ENCODE assay signal across 8 cellular contexts in the genomic region with DNA sequence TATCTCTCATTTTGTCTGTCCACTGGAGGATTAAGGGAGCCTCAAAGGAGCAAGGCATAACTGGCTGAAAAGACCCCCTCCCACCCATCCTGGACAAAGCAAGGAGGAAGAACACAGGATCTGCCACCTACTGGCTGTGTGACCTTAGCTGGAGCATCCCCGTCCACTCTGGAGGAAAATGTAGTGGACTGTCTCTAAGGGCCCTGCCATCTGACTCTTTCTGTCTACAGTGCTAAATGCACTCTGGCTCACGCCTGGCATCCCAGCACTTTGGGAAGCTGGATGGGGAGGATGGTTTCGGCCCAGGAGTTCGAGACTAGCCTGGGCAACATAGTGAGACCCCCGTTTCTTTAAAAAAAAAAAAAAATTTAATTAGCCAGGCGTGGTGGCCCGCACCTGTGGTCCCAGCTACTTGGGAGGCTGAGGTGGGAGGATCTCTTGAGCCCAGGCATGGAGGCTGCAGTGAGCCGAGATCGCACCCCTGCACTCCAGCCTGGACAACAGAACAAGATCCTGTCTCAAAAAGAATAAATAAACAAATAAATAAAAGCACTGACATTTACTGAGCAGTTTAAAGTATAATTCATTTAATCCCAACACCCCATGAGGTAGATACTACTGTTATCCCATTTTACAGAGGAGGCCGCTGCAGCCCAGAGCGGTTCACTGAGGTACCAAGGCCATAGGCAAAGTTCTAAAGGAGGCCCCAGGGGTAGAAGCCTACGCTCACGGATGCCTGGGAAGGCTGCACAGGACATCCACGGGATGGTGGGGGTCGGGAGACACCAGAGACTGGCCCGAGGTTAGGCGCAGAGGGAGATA. TPM values are rescaled to one million over a fixed set of nuclear protein-coding genes. Genes with fewer than 3 reads are reported as not detected.
A peak's percentile ranks its signal among the peaks of the same experiment; 100 is the strongest.
DNase-seq lines count a peak whose midpoint lies in the region; ATAC-seq, FAIRE-seq and TF ChIP-seq lines count a peak whose summit lies in the region.

No MANE protein-coding gene starts in this region.

- CTCF ChIA-PET in H1 (lab: Charles Lee; ENCODE audit: partially characterized antibody), result interaction anchor here (0.6 to 2.2 kb wide), 12 partner anchors 17 to 228 kb away, joined by 3 to 8 read pairs (median 4); no protein-coding TSS in a partner anchor

- peak overlapping the region; percentile 52; the same call in 1 of the 2 replicates for H2BK5ac ChIP-seq in H1 (ENCODE audit: low read depth, low read length)

- no peaks in the 10 kb centered on the region for H3F3A ChIP-seq in OCI-LY1 (ENCODE audit: insufficient read depth, low read length)

- no peaks in the 10 kb centered on the region for H3K36me3 Mint-ChIP-seq in natural killer cell

- H3K4me2 ChIP-seq in OCI-LY1 (ENCODE audit: low read length), result peak overlapping the region; percentile 77
- H3K4me2 ChIP-seq in H1 (ENCODE audit: insufficient read depth in 1 of 2, low read depth in 2 of 2, low read length in 2 of 2), result peak overlapping the region; percentile 66 to 81

- H3K14ac ChIP-seq in H1 (ENCODE audit: insufficient read length), result no peak overlapping the region

- H3K4me3 ChIP-seq in OCI-LY1 (ENCODE audit: low read depth, low read length, poor library complexity, severe bottlenecking) (peak overlapping the region; percentile 70), H1 (ENCODE audit: extremely low read depth in 1 of 4, insufficient read depth in 2 of 4, low read depth in 3 of 4, low read length in 4 of 4) (peak overlapping the region; percentile 61 to 79 (median 72))

- H3K9ac ChIP-seq in OCI-LY1 (ENCODE audit: low read length) (peak overlapping the region; percentile 76), H1 (replicated peaks in 1 of 4; ENCODE audit: extremely low read depth in 1 of 4, low read depth in 3 of 4, low read length in 3 of 4) (peak overlapping the region in 3 of 4 experiments; percentile 9 to 52 (median 42); a peak in 3 of 7 replicates)

- no peak overlapping the region for H2AK5ac ChIP-seq in H1 (ENCODE audit: low read depth, low read length)

- no peaks in the 10 kb centered on the region for H3K27me3 Mint-ChIP-seq in natural killer cell (ENCODE audit: low read depth in 2 of 2)

- no peak overlapping the region for H2BK12ac ChIP-seq in H1 (ENCODE audit: low read depth, low read length)

- no peak for TF ChIP-seq EP300 in H1 (IDR thresholded peaks at IDR 0.05; ENCODE audit: borderline replicate concordance in 1 of 2, low read depth in 2 of 2, low read length in 2 of 2)

- no peak overlapping the region for H4K5ac ChIP-seq in H1 (ENCODE audit: insufficient read length, low read depth, low read length)

- H3K23ac ChIP-seq in H1 (ENCODE audit: insufficient read length), result no peak overlapping the region

- no peak overlapping the region for H2BK120ac ChIP-seq in H1 (replicated peaks; ENCODE audit: low read depth, low read length)

- H4K8ac ChIP-seq in H1 (ENCODE audit: extremely low read depth, insufficient read depth, low read length), result peak overlapping the region; percentile 62; the same call in 1 of the 2 replicates

- FAIRE-seq in H1 (lab: Jason Lieb, UNC), result no peak

- POLR2A ChIA-PET in H1 (lab: Charles Lee; ENCODE audit: partially characterized antibody), result no interaction called here

- H3K56ac ChIP-seq in H1 (replicated peaks; ENCODE audit: insufficient read length, low read depth, low read length), result no peak overlapping the region

- H3K23me2 ChIP-seq in H1 (ENCODE audit: low read depth, low read length), result peaks cover 9% of the 10 kb centered on the region

- H3K36me3 ChIP-seq in OCI-LY1 (ENCODE audit: insufficient read depth, low read length) (peaks cover 6% of the 10 kb centered on the region; the same call in 1 of the 2 replicates), H1 (ENCODE audit: control insufficient read depth in 2 of 4, insufficient read depth in 4 of 4, low read length in 3 of 4) (no peaks in the 10 kb centered on the region)

- ATAC-seq in GM18517 (IDR thresholded peaks at IDR 0.05; ENCODE audit: unreplicated experiment), result peak; percentile 22
- ATAC-seq in natural killer cell, result peak; percentile 7 to 12 (median 11)
- ATAC-seq in HG02759 (IDR thresholded peaks at IDR 0.05; ENCODE audit: unreplicated experiment), result no peak

- TF ChIP-seq RAD21 in H1 (IDR thresholded peaks at IDR 0.05 in 1 of 2, conservative IDR thresholded peaks at IDR 0.05 in 1 of 2; ENCODE audit: low read depth in 2 of 2, low read length in 2 of 2), result no peak; a peak in 1 of 4 replicates

- peak overlapping the region; percentile 29; the same call in 1 of the 2 replicates for H2BK15ac ChIP-seq in H1 (ENCODE audit: low read length)

- H3K9me3 ChIP-seq in OCI-LY1 (ENCODE audit: low read length) (no peaks in the 10 kb centered on the region), H1 (ENCODE audit: insufficient read depth in 2 of 2, low read depth in 1 of 2, low read length in 1 of 2) (no peaks in the 10 kb centered on the region)

- peak overlapping the region; percentile 80 to 92 for H3K27ac Mint-ChIP-seq in natural killer cell

- no peak for TF ChIP-seq POLR2A in H1 (IDR thresholded peaks at IDR 0.05; ENCODE audit: control extremely low read depth in 1 of 2, low read depth in 2 of 2, low read length in 2 of 2)

- peak overlapping the region; percentile 98 for H3K4me3 Mint-ChIP-seq in natural killer cell

- peak; percentile 27; the same call in 1 of the 2 replicates for TF ChIP-seq CTCF in OCI-LY1 (IDR thresholded peaks at IDR 0.05; ENCODE audit: low read length)
- peak in 2 of 3 experiments; percentile 17 to 23; a peak in 2 of 4 replicates for TF ChIP-seq CTCF in H1 (IDR thresholded peaks at IDR 0.05; ENCODE audit: control extremely low read depth in 1 of 3, insufficient read depth in 1 of 3, low read depth in 1 of 3, low read length in 3 of 3)
- no peak for TF ChIP-seq CTCF in natural killer cell (IDR thresholded peaks at IDR 0.05)

- H4K20me1 ChIP-seq in OCI-LY1 (ENCODE audit: insufficient read depth, low read length) (no peaks in the 10 kb centered on the region), H1 (replicated peaks in 1 of 2; ENCODE audit: control insufficient read depth in 1 of 2, insufficient read depth in 2 of 2, low read length in 2 of 2) (no peaks in the 10 kb centered on the region)

- H2AFZ ChIP-seq in OCI-LY1 (ENCODE audit: low read length) (no peak overlapping the region), H1 (ENCODE audit: low read length) (peak overlapping the region; percentile 70; the same call in 1 of the 2 replicates)

- peak overlapping the region; percentile 42 for H4K91ac ChIP-seq in H1 (replicated peaks; ENCODE audit: insufficient read length, low read length)

- peaks cover 45% of the 10 kb centered on the region for H3K4me1 ChIP-seq in OCI-LY1 (ENCODE audit: insufficient read depth, low read length, severe bottlenecking)
- H3K4me1 ChIP-seq in H1 (replicated peaks in 1 of 4; ENCODE audit: control insufficient read depth in 3 of 4, insufficient read depth in 4 of 4, low read length in 3 of 4), result peaks cover 0 to 10% (median 6%) of the 10 kb centered on the region in 4 experiments; a peak in 5 of 7 replicates

- H3K79me1 ChIP-seq in H1 (ENCODE audit: low read depth, low read length), result peaks cover 4% of the 10 kb centered on the region

- H2BK20ac ChIP-seq in H1 (ENCODE audit: low read length), result no peak overlapping the region

- peak overlapping the region; percentile 71; the same call in 1 of the 2 replicates for H3K18ac ChIP-seq in H1 (ENCODE audit: extremely low read depth, low read length)

- DNase-seq in H1 (ENCODE audit: low read depth in 1 of 2, low spot score in 2 of 2) (no peak), natural killer cell (no peak), NCI-H2081 (lab: John Stamatoyannopoulos, UW) (no peak), middle frontal gyrus (ENCODE audit: extremely low spot score, low spot score) (no peak), NCI-H2107 (lab: John Stamatoyannopoulos, UW) (no peak)

- H3K27ac ChIP-seq in OCI-LY1 (ENCODE audit: low read depth, low read length, poor library complexity, severe bottlenecking) (peak overlapping the region; percentile 18), H1 (ENCODE audit: low read depth, low read length) (no peak overlapping the region)

- H3K79me2 ChIP-seq in OCI-LY1 (ENCODE audit: insufficient read depth, low read length) (peaks cover 39% of the 10 kb centered on the region), H1 (ENCODE audit: control insufficient read depth in 1 of 2, insufficient read depth in 2 of 2, low read length in 2 of 2) (peaks cover 0 to 10% of the 10 kb centered on the region in 2 experiments; a peak in 2 of 4 replicates)

- H3K27me3 ChIP-seq in OCI-LY1 (ENCODE audit: insufficient read depth, low read length) (no peaks in the 10 kb centered on the region), H1 (replicated peaks in 1 of 4; ENCODE audit: control insufficient read depth in 3 of 4, extremely low read depth in 1 of 4, insufficient read depth in 3 of 4, low read length in 3 of 4) (no peaks in the 10 kb centered on the region)

- WGBS in H1 (ENCODE audit: extremely low coverage in 1 of 2, insufficient coverage in 1 of 2, insufficient read length in 1 of 2, insufficient replicate concordance in 2 of 2, low coverage in 1 of 2, low lambda C conversion rate in 2 of 2, missing lambda C conversion rate in 1 of 2), 2 experiments, result 59% methylated on average over 16 of the region's 17 CpGs; no CpG with 5 or more reads in 1 of the 2 experiments

- H3K4me1 Mint-ChIP-seq in natural killer cell, result peaks cover 36 to 45% of the 10 kb centered on the region in 2 donors

- no peaks in the 10 kb centered on the region for H3K9me2 ChIP-seq in OCI-LY1 (ENCODE audit: low read depth, low read length)

- intact Hi-C loops in natural killer cell (cut with micrococcal nuclease), result loop anchor here (1.0 kb wide), 1 partner anchor 42 kb away; no protein-coding TSS in a partner anchor

- H3K4ac ChIP-seq in H1 (replicated peaks; ENCODE audit: insufficient read length, low read depth, low read length), result no peak overlapping the region

- no peaks in the 10 kb centered on the region for H3K9me3 Mint-ChIP-seq in natural killer cell

RNA-seq across cellular contexts. Expression of gene TBC1D2B, which starts 1.1 kb away (rescaled TPM):
- 15.4 and 19.5 TPM in 2 replicates for total RNA-seq in H1 (2021; fragmentation: NEBNext Ultra II Directional; extraction: Animal tissue kit (Norgen Biotek cat#: 25700))
- 11.9 and 13.6 TPM in 2 replicates for polyA plus RNA-seq in H1 (2011; rRNA removed)
- 15.5 TPM for polyA plus RNA-seq in H1 (2011; cell fraction: cytosol; rRNA removed)
- 31.0 TPM for polyA plus RNA-seq in H1 (2011; cell fraction: nucleus; rRNA removed)
- polyA plus RNA-seq in H1 (2012, experiment 1 of 2), result 9.7 to 12.0 TPM (median 11.3 TPM) in 4 replicates
- 4.8 TPM for polyA plus RNA-seq in H1 (2012, experiment 2 of 2)
- polyA plus RNA-seq in H1 (2013, experiment 1 of 2), result 9.2 TPM
- 9.0 TPM for polyA plus RNA-seq in H1 (2013, experiment 2 of 2)
- polyA minus RNA-seq in H1 (2011; rRNA and poly(A)+ RNA removed), result 17.8 and 17.9 TPM in 2 replicates
- polyA minus RNA-seq in H1 (2011; cell fraction: cytosol; rRNA and poly(A)+ RNA removed), result 10.9 TPM
- 19.8 TPM for polyA minus RNA-seq in H1 (2011; cell fraction: nucleus; rRNA and poly(A)+ RNA removed)
- 10 to 100 TPM; 54.0 to 83.5 (median 56.7) TPM for total RNA-seq in natural killer cell

RNA-seq across cellular contexts. Expression of gene SH2D7, which starts 15.9 kb away (rescaled TPM):
- not detected in 2 replicates for total RNA-seq in H1 (2021; fragmentation: NEBNext Ultra II Directional; extraction: Animal tissue kit (Norgen Biotek cat#: 25700))
- polyA plus RNA-seq in H1 (2011; rRNA removed), result not detected in 2 replicates
- not detected for polyA plus RNA-seq in H1 (2011; cell fraction: cytosol; rRNA removed)
- polyA plus RNA-seq in H1 (2011; cell fraction: nucleus; rRNA removed), result not detected
- polyA plus RNA-seq in H1 (2012, experiment 1 of 2), result 0.44 to 0.78 TPM (median 0.58 TPM) in 4 replicates
- polyA plus RNA-seq in H1 (2012, experiment 2 of 2), result 0.54 TPM
- not detected for polyA plus RNA-seq in H1 (2013, experiment 1 of 2)
- polyA plus RNA-seq in H1 (2013, experiment 2 of 2), result not detected
- not detected in 2 replicates for polyA minus RNA-seq in H1 (2011; rRNA and poly(A)+ RNA removed)
- not detected for polyA minus RNA-seq in H1 (2011; cell fraction: cytosol; rRNA and poly(A)+ RNA removed)
- not detected for polyA minus RNA-seq in H1 (2011; cell fraction: nucleus; rRNA and poly(A)+ RNA removed)
- not detected for total RNA-seq in natural killer cell

RNA-seq across cellular contexts. Expression of gene CIB2, which starts 54.8 kb away (rescaled TPM):
- total RNA-seq in H1 (2021; fragmentation: NEBNext Ultra II Directional; extraction: Animal tissue kit (Norgen Biotek cat#: 25700)), result 45.8 and 46.8 TPM in 2 replicates
- polyA plus RNA-seq in H1 (2011; rRNA removed), result 41.5 and 52.0 TPM in 2 replicates
- 37.0 TPM for polyA plus RNA-seq in H1 (2011; cell fraction: cytosol; rRNA removed)
- polyA plus RNA-seq in H1 (2011; cell fraction: nucleus; rRNA removed), result 26.3 TPM
- polyA plus RNA-seq in H1 (2012, experiment 1 of 2), result 42.5 to 59.9 TPM (median 53.2 TPM) in 4 replicates
- polyA plus RNA-seq in H1 (2012, experiment 2 of 2), result 56.5 TPM
- 37.4 TPM for polyA plus RNA-seq in H1 (2013, experiment 1 of 2)
- polyA plus RNA-seq in H1 (2013, experiment 2 of 2), result 34.3 TPM
- polyA minus RNA-seq in H1 (2011; rRNA and poly(A)+ RNA removed), result 49.1 and 79.1 TPM in 2 replicates
- polyA minus RNA-seq in H1 (2011; cell fraction: cytosol; rRNA and poly(A)+ RNA removed), result 16.4 TPM
- polyA minus RNA-seq in H1 (2011; cell fraction: nucleus; rRNA and poly(A)+ RNA removed), result 17.0 TPM
- 1 to 10 TPM in 1 of 3 donors, under 1 TPM in 2; 0.25 to 1.5 (median 0.99) TPM for total RNA-seq in natural killer cell

Comparison
In these comparisons a context has a peak if more than half of its experiments do, and no peak if none do; other contexts are left out.
1. RNA of gene CIB2, which starts 54.8 kb away (total RNA-seq): 45.8 to 46.8 TPM in H1; 0.25 to 1.5 TPM in natural killer cell; every median in the first group is over 10 times any median in the second.